22 cellular contexts compared by ENCODE assay signal in the genomic region with DNA sequence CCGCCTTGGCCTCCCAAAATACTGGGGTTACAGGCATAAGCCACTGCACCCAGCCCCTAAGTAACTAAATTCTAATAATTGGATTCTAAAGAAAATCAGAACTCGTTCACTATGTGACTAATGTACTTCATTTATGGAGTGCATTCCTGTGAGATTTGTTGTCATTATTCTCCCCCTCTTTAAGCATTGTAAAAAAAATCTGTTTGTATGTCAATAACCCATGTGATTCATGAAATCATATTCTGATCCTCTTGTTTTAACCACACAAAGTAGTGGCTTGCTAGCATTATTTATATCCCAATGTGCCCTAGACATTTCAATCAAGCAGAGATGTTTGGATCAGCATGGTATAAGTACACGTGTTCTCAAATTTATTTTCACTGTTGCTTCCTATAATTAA.
DNase-seq lines count a peak whose midpoint lies in the region; ATAC-seq, FAIRE-seq and TF ChIP-seq lines count a peak whose summit lies in the region.
"Had no signal": no experiment of that assay in that cellular context is flagged by ENCODE, and none has a peak within 500 bp of the region (broad histone marks: within the 10 kb centered on the region; RNA-seq: fewer than 3 reads in every experiment).

No MANE protein-coding gene starts in this region.

- no peak overlapping the region for H3K4me3 Mint-ChIP-seq in stimulated activated naive B cell treated with anti-CD40 and anti-IgM and Interleukin-4, amounts not matched to agents 10 μg/mL and 1 μg/mL and 100 μg/mL, for 72 hours
- H3K4me3 Mint-ChIP-seq: activated CD8-positive, alpha-beta memory T cell treated with anti-CD3 and anti-CD28 coated beads, Interleukin-2, amount 10 ng/mL, durations not matched to agents 7 days and 5 days; naive thymus-derived CD4-positive, alpha-beta T cell had no signal

- no peaks in the 10 kb centered on the region for H3K27me3 ChIP-seq in mammary epithelial cell (ENCODE audit: insufficient read depth, low read length)
- H3K27me3 ChIP-seq in kidney epithelial cell (ENCODE audit: control insufficient read depth, insufficient read depth, low read length) = no peaks in the 10 kb centered on the region
- H3K27me3 ChIP-seq: SJSA1 had no signal

- WGBS in mammary epithelial cell (ENCODE audit: low coverage, missing lambda C conversion rate) = 50% methylated on average over 2 of the region's 3 CpGs

- peak overlapping the region; percentile 65 for H3K27ac ChIP-seq in mammary epithelial cell (ENCODE audit: insufficient read depth, low read depth, low read length)
- H3K27ac ChIP-seq: lower lobe of right lung, SJSA1 had no signal

- peaks cover 18% of the 10 kb centered on the region for H3K4me1 ChIP-seq in mammary epithelial cell (ENCODE audit: insufficient read depth, low read length)
- H3K4me1 ChIP-seq: lower lobe of right lung had no signal

- H3K36me3 Mint-ChIP-seq in stimulated activated naive B cell treated with anti-CD40 and anti-IgM and Interleukin-4, amounts not matched to agents 10 μg/mL and 1 μg/mL and 100 μg/mL, for 72 hours = no peaks in the 10 kb centered on the region
- H3K36me3 Mint-ChIP-seq: activated CD8-positive, alpha-beta memory T cell treated with anti-CD3 and anti-CD28 coated beads, Interleukin-2, amount 10 ng/mL, durations not matched to agents 7 days and 5 days; naive thymus-derived CD4-positive, alpha-beta T cell had no signal

- H2AFZ ChIP-seq in mammary epithelial cell (ENCODE audit: low read depth, low read length) = no peak overlapping the region

- no peak for FAIRE-seq in HTR-8/SVneo (lab: Jason Lieb, UNC)
- FAIRE-seq: GM12878 had no signal

- no peaks in the 10 kb centered on the region for H3K9me3 ChIP-seq in mammary epithelial cell (replicated peaks; ENCODE audit: insufficient read depth, low read length)
- H3K9me3 ChIP-seq: lower lobe of right lung, SJSA1 had no signal

- CTCF ChIA-PET in mammary epithelial cell (lab: Charles Lee; ENCODE audit: low non-redundant PET) = no interaction called here

- no TSS peak for BruUV-seq in mammary epithelial cell (replicated peaks; lab: Mats Ljungman, UMichigan)

- no peak for ATAC-seq in stimulated activated naive B cell treated with anti-CD40 and anti-IgM and Interleukin-4, amounts not matched to agents 10 μg/mL and 1 μg/mL and 100 μg/mL, for 72 hours (replicated peaks)
- no peak for ATAC-seq in left colon
- ATAC-seq: activated CD8-positive, alpha-beta memory T cell treated with anti-CD3 and anti-CD28 coated beads, Interleukin-2, amount 10 ng/mL, durations not matched to agents 7 days and 5 days; esophagus mucosa; GM12878; lower lobe of right lung; naive thymus-derived CD4-positive, alpha-beta T cell had no signal

- no peak overlapping the region for H3K4me2 ChIP-seq in mammary epithelial cell (ENCODE audit: insufficient read depth, low read depth, low read length)

- H3K79me2 ChIP-seq in mammary epithelial cell (ENCODE audit: insufficient read depth, low read length) = no peaks in the 10 kb centered on the region

- in situ Hi-C loops in mammary epithelial cell (cut with MboI; ENCODE audit: low sequenced_read_pairs in 2 of 2) = no loop called here

- DNase-seq in AG08396 (ENCODE audit: low spot score) (peak; percentile 22), HTR-8/SVneo (ENCODE audit: insufficient read length, low spot score) (peak; percentile 43), mammary epithelial cell (peak; percentile 76), kidney epithelial cell (ENCODE audit: low read depth) (peak; percentile 26), NCI-H2029 treated with DMSO at 0.1 percent for 48 hours (lab: John Stamatoyannopoulos, UW) (no peak), COLO668 (lab: John Stamatoyannopoulos, UW; ENCODE audit: unreplicated experiment) (no peak), left colon (no peak)
- no peak for DNase-seq in stimulated activated naive B cell treated with anti-CD40 and anti-IgM and Interleukin-4, amounts not matched to agents 10 μg/mL and 1 μg/mL and 100 μg/mL, for 72 hours
- DNase-seq: activated CD4-positive, CD25-positive, alpha-beta regulatory T cell treated with anti-CD3 and anti-CD28 coated beads, Interleukin-2, amount 50 U/mL, for 72 hours; activated CD8-positive, alpha-beta memory T cell treated with anti-CD3 and anti-CD28 coated beads, Interleukin-2, amount 10 ng/mL, durations not matched to agents 7 days and 5 days; activated naive CD4-positive, alpha-beta T cell; lower lobe of right lung; naive thymus-derived CD4-positive, alpha-beta T cell; NCI-H187 treated with DMSO at 0.1 percent for 48 hours; NCI-H524 treated with DMSO at 0.1 percent for 48 hours; stimulated activated CD4-positive, alpha-beta T cell treated with anti-CD3 and anti-CD28 coated beads, Interleukin-12 subunit alpha, Interleukin-12 subunit beta, amount 100 ng/mL, for 4 hours; stimulated activated naive CD4-positive, alpha-beta T cell treated with Interleukin-2 at 50 U/mL for 16 hours; T-helper 9 cell had no signal

- H3K4me3 ChIP-seq in mammary epithelial cell (replicated peaks in 1 of 3; ENCODE audit: insufficient read depth in 1 of 3, low read depth in 2 of 3, low read length in 3 of 3) (no peak overlapping the region), kidney epithelial cell (ENCODE audit: low read depth, low read length) (no peak overlapping the region)
- H3K4me3 ChIP-seq: GM12878, lower lobe of right lung, SJSA1 had no signal

- no peaks in the 10 kb centered on the region for H3K9me3 Mint-ChIP-seq in stimulated activated naive B cell treated with anti-CD40 and anti-IgM and Interleukin-4, amounts not matched to agents 10 μg/mL and 1 μg/mL and 100 μg/mL, for 72 hours
- H3K9me3 Mint-ChIP-seq: naive thymus-derived CD4-positive, alpha-beta T cell had no signal

- H3K36me3 ChIP-seq in mammary epithelial cell (ENCODE audit: insufficient read depth, low read length) = no peaks in the 10 kb centered on the region
- H3K36me3 ChIP-seq in kidney epithelial cell (ENCODE audit: control insufficient read depth, insufficient read depth, low read length) = no peaks in the 10 kb centered on the region
- H3K36me3 ChIP-seq: lower lobe of right lung, SJSA1 had no signal

- no peaks in the 10 kb centered on the region for H4K20me1 ChIP-seq in mammary epithelial cell (ENCODE audit: insufficient read depth, low read length)

- H3K27me3 Mint-ChIP-seq in stimulated activated naive B cell treated with anti-CD40 and anti-IgM and Interleukin-4, amounts not matched to agents 10 μg/mL and 1 μg/mL and 100 μg/mL, for 72 hours = peaks cover 4 to 6% of the 10 kb centered on the region in 2 donors
- H3K27me3 Mint-ChIP-seq: activated CD8-positive, alpha-beta memory T cell treated with anti-CD3 and anti-CD28 coated beads, Interleukin-2, amount 10 ng/mL, durations not matched to agents 7 days and 5 days; naive thymus-derived CD4-positive, alpha-beta T cell; progenitor cell of endocrine pancreas had no signal

- dilution Hi-C loops in mammary epithelial cell (cut with HindIII; ENCODE audit: low sequenced_read_pairs) = no loop called here

- TF ChIP-seq CTCF in mammary epithelial cell (conservative IDR thresholded peaks at IDR 0.05 in 1 of 2, IDR thresholded peaks at IDR 0.05 in 1 of 2; ENCODE audit: extremely low read depth in 1 of 2, insufficient read depth in 1 of 2, low read depth in 1 of 2, low read length in 2 of 2) (no peak), kidney epithelial cell (IDR thresholded peaks at IDR 0.05; ENCODE audit: insufficient read depth, low read length, poor library complexity, severe bottlenecking) (no peak)

- no peak overlapping the region for H3K27ac Mint-ChIP-seq in stimulated activated naive B cell treated with anti-CD40 and anti-IgM and Interleukin-4, amounts not matched to agents 10 μg/mL and 1 μg/mL and 100 μg/mL, for 72 hours
- H3K27ac Mint-ChIP-seq: activated CD8-positive, alpha-beta memory T cell treated with anti-CD3 and anti-CD28 coated beads, Interleukin-2, amount 10 ng/mL, durations not matched to agents 7 days and 5 days; naive thymus-derived CD4-positive, alpha-beta T cell; progenitor cell of endocrine pancreas had no signal

- peaks cover 1 to 6% of the 10 kb centered on the region in 2 donors for H3K4me1 Mint-ChIP-seq in stimulated activated naive B cell treated with anti-CD40 and anti-IgM and Interleukin-4, amounts not matched to agents 10 μg/mL and 1 μg/mL and 100 μg/mL, for 72 hours

- no peak overlapping the region for H3K9ac ChIP-seq in mammary epithelial cell (ENCODE audit: insufficient read depth, low read length)

- intact Hi-C loops in mammary epithelial cell (cut with micrococcal nuclease) (no loop called here), left colon (cut with DNase I, micrococcal nuclease) (no loop called here)

Comparison
In these comparisons a context has a peak if more than half of its experiments do, and no peak if none do; other contexts are left out.
1. DNase-seq: peak in AG08396 (single experiment), HTR-8/SVneo (single experiment), mammary epithelial cell (single experiment) and kidney epithelial cell (single experiment); none in stimulated activated naive B cell treated with anti-CD40 and anti-IgM and Interleukin-4, amounts not matched to agents 10 μg/mL and 1 μg/mL and 100 μg/mL, for 72 hours (single experiment), NCI-H2029 treated with DMSO at 0.1 percent for 48 hours (single experiment), COLO668 (single experiment) and left colon (0 of 2).